ENCODE assay signal across 16 cellular contexts in genomic region chr14:54693761-54694160, GRCh38.
DNase-seq lines count a peak whose midpoint lies in the region; ATAC-seq, FAIRE-seq and TF ChIP-seq lines count a peak whose summit lies in the region.
"Had no signal": no experiment of that assay in that cellular context is flagged by ENCODE, and none has a peak within 500 bp of the region (broad histone marks: within the 10 kb centered on the region; RNA-seq: fewer than 3 reads in every experiment).

No MANE protein-coding gene starts in this region.

- TF ChIP-seq CTCF in cardiac muscle cell (IDR thresholded peaks at IDR 0.05; ENCODE audit: low read depth, low read length), result no peak
- no peak for TF ChIP-seq CTCF in right atrium auricular region (IDR thresholded peaks at IDR 0.05)

- H3K36me3 ChIP-seq in cardiac muscle cell (no peaks in the 10 kb centered on the region), right atrium auricular region (no peaks in the 10 kb centered on the region)

- DNase-seq in Right ventricle myocardium superior (no peak), cardiac septum (ENCODE audit: low spot score) (no peak), cardiac muscle cell (ENCODE audit: low read depth in 1 of 2, low spot score in 1 of 2) (peak in 1 of 2 donors; percentile 57), right atrium auricular region (ENCODE audit: low spot score) (peak; percentile 53), urothelium cell line (ENCODE audit: low spot score) (no peak), NCI-H1417 (lab: John Stamatoyannopoulos, UW) (no peak), NCI-H1930 (lab: John Stamatoyannopoulos, UW) (no peak)
- DNase-seq: 8988T; Calu3; CD4-positive, CD25-positive, alpha-beta regulatory T cell; DMS 273 treated with DMSO at 0.1 percent for 48 hours; H9 had no signal

- ATAC-seq in Right ventricle myocardium superior (ENCODE audit: poor library complexity) (peak; percentile 4), HG02571 (IDR thresholded peaks at IDR 0.05; ENCODE audit: unreplicated experiment) (no peak)
- ATAC-seq: GM23338 had no signal

- peak overlapping the region; percentile 81 for H3K27ac ChIP-seq in cardiac muscle cell
- peak overlapping the region; percentile 86 to 97 for H3K27ac ChIP-seq in right atrium auricular region
- H3K27ac ChIP-seq: BLaER1 treated with 17β-estradiol and CSF1 and Interleukin-3, amounts not matched to agents 10 nM and 100 nM had no signal

- no peaks in the 10 kb centered on the region for H3K9me3 ChIP-seq in cardiac muscle cell (ENCODE audit: low read depth)
- no peaks in the 10 kb centered on the region for H3K9me3 ChIP-seq in right atrium auricular region

- intact Hi-C loops in Right ventricle myocardium superior (cut with DNase I), result loop anchor here (5.0 kb wide), 1 partner anchor 126 kb away; the partner anchor contains the start of gene SAMD4A
- intact Hi-C loops in cardiac septum (cut with DNase I), result no loop called here

- peaks cover 44% of the 10 kb centered on the region for H3K4me1 ChIP-seq in cardiac muscle cell (ENCODE audit: low read depth)
- peaks cover 0 to 56% of the 10 kb centered on the region in 2 donors for H3K4me1 ChIP-seq in right atrium auricular region

- H3K4me3 ChIP-seq in cardiac muscle cell, result no peak overlapping the region
- no peak overlapping the region for H3K4me3 ChIP-seq in right atrium auricular region
- H3K4me3 ChIP-seq: BLaER1 treated with 17β-estradiol and CSF1 and Interleukin-3, amounts not matched to agents 10 nM and 100 nM; GM23338 had no signal

- H3K27me3 ChIP-seq in cardiac muscle cell (no peaks in the 10 kb centered on the region), right atrium auricular region (no peaks in the 10 kb centered on the region)
- H3K27me3 ChIP-seq: BLaER1 treated with 17β-estradiol and CSF1 and Interleukin-3, amounts not matched to agents 10 nM and 100 nM had no signal

- FAIRE-seq in urothelium cell line (lab: Jason Lieb, UNC), result peak; percentile 71
- FAIRE-seq: GM18507 had no signal
